In the genomic region with DNA sequence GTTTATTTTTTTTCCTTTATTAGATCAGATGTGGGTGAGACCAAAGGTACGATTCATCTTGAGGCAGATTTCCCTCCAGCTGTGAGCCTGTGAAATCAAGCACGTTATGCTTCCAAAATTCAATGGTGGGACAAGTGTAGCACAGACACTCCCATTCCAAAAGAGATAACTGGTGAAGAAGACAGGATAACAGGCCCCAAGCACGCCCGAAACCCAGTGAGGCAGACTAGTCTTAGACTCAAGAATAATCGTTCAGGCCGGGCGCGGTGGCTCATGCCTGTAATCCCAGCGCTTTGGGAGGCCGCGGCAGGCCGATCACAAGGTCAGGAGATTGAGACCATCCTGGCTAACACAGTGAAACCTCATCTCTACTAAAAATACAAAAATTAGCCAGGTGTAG, we compare ENCODE assay signal across 32 cellular contexts. TPM values are rescaled to one million over a fixed set of nuclear protein-coding genes. Genes with fewer than 3 reads are reported as not detected.
A peak's percentile ranks its signal among the peaks of the same experiment; 100 is the strongest.
DNase-seq lines count a peak whose midpoint lies in the region; ATAC-seq and TF ChIP-seq lines count a peak whose summit lies in the region.
"Had no signal": no experiment of that assay in that cellular context is flagged by ENCODE, and none has a peak within 500 bp of the region (broad histone marks: within the 10 kb centered on the region; RNA-seq: fewer than 3 reads in every experiment).

No MANE protein-coding gene starts in this region.

- no peak overlapping the region for H3K9ac ChIP-seq in colonic mucosa (ENCODE audit: low read depth in 2 of 2, low read length in 2 of 2)

- no peak overlapping the region for H3K4me3 ChIP-seq in breast epithelium
- no peak overlapping the region for H3K4me3 ChIP-seq in colonic mucosa
- H3K4me3 ChIP-seq: GM12878, left lung, mucosa of descending colon, SJSA1, skin epidermis, thoracic aorta had no signal

- H3K27ac ChIP-seq in breast epithelium = no peak overlapping the region
- no peak overlapping the region for H3K27ac ChIP-seq in colonic mucosa
- H3K27ac ChIP-seq: brain microvascular endothelial cell, epithelial cell of prostate, left lung, SJSA1, skin epidermis, thoracic aorta, WERI-Rb-1 had no signal

- no peaks in the 10 kb centered on the region for H3K4me1 Mint-ChIP-seq in MCF 10A (ENCODE audit: insufficient read depth, unreplicated experiment)
- H3K4me1 Mint-ChIP-seq: activated naive CD4-positive, alpha-beta T cell treated with anti-CD3 and anti-CD28 coated beads, Interleukin-2, amount 50 U/mL, for 24 hours; activated T-helper 17 cell treated with anti-CD3 and anti-CD28 coated beads, Interleukin-2, amount 50 U/mL, for 72 hours; natural killer cell had no signal

- no peaks in the 10 kb centered on the region for H3K36me3 Mint-ChIP-seq in MCF 10A (ENCODE audit: insufficient read depth, unreplicated experiment)
- H3K36me3 Mint-ChIP-seq: activated naive CD4-positive, alpha-beta T cell treated with anti-CD3 and anti-CD28 coated beads, Interleukin-2, amount 50 U/mL, for 24 hours; natural killer cell had no signal

- intact Hi-C loops in breast epithelium (cut with DNase I; ENCODE audit: low total_unique reads) = no loop called here
- intact Hi-C loops in MCF 10A (cut with micrococcal nuclease) = no loop called here
- intact Hi-C loops in colonic mucosa (cut with DNase I) = no loop called here

- H3K9me3 ChIP-seq in breast epithelium = no peaks in the 10 kb centered on the region
- no peaks in the 10 kb centered on the region for H3K9me3 ChIP-seq in colonic mucosa
- H3K9me3 ChIP-seq: left lung, mucosa of descending colon, SJSA1, thoracic aorta had no signal

- H3K4me3 Mint-ChIP-seq in MCF 10A (ENCODE audit: unreplicated experiment) = no peak overlapping the region
- H3K4me3 Mint-ChIP-seq: activated naive CD4-positive, alpha-beta T cell treated with anti-CD3 and anti-CD28 coated beads, Interleukin-2, amount 50 U/mL, for 24 hours; activated T-helper 17 cell treated with anti-CD3 and anti-CD28 coated beads, Interleukin-2, amount 50 U/mL, for 72 hours; natural killer cell had no signal

- POLR2A ChIA-PET in MCF 10A (lab: Yijun Ruan, JAX) = no interaction called here

- peaks cover 9% of the 10 kb centered on the region for H3K27me3 Mint-ChIP-seq in MCF 10A (ENCODE audit: insufficient read depth, unreplicated experiment)
- H3K27me3 Mint-ChIP-seq: activated naive CD4-positive, alpha-beta T cell treated with anti-CD3 and anti-CD28 coated beads, Interleukin-2, amount 50 U/mL, for 24 hours had no signal

- TF ChIP-seq POLR2A in breast epithelium (IDR thresholded peaks at IDR 0.05) = no peak

- H3K4me1 ChIP-seq in breast epithelium (no peaks in the 10 kb centered on the region), colonic mucosa (no peaks in the 10 kb centered on the region)

- H3K36me3 ChIP-seq in breast epithelium (no peaks in the 10 kb centered on the region), colonic mucosa (no peaks in the 10 kb centered on the region)
- H3K36me3 ChIP-seq: brain microvascular endothelial cell, left lung, SJSA1, thoracic aorta, WERI-Rb-1 had no signal

- CTCF ChIA-PET in MCF 10A (lab: Yijun Ruan, JAX) = interaction anchor here (0.5 to 0.9 kb wide), 2 partner anchors 13 to 719 kb away, joined by 3 to 4 read pairs; no protein-coding TSS in a partner anchor

- BruUV-seq in MCF 10A (replicated peaks; lab: Mats Ljungman, UMichigan) = no TSS peak

- no peak for ATAC-seq in GM21825 (IDR thresholded peaks at IDR 0.05; ENCODE audit: unreplicated experiment)
- no peak for ATAC-seq in GM19023 (IDR thresholded peaks at IDR 0.05; ENCODE audit: unreplicated experiment)
- ATAC-seq: activated T-helper 17 cell treated with anti-CD3 and anti-CD28 coated beads, Interleukin-2, amount 50 U/mL, for 72 hours; GM12878; left lung; mucosa of descending colon; stimulated activated naive CD8-positive, alpha-beta T cell treated with anti-CD3 and anti-CD28 coated beads, Interleukin-15, Interleukin-2, amounts not matched to agents 100 U/mL and 50 U/mL, for 24 hours had no signal

- TF ChIP-seq CTCF in breast epithelium (IDR thresholded peaks at IDR 0.05) (no peak), MCF 10A (IDR thresholded peaks at IDR 0.05; ENCODE audit: unreplicated experiment) (no peak), colonic mucosa (IDR thresholded peaks at IDR 0.05) (no peak)

- no peaks in the 10 kb centered on the region for H3K9me3 Mint-ChIP-seq in MCF 10A (ENCODE audit: unreplicated experiment)
- H3K9me3 Mint-ChIP-seq: activated naive CD4-positive, alpha-beta T cell treated with anti-CD3 and anti-CD28 coated beads, Interleukin-2, amount 50 U/mL, for 24 hours; activated T-helper 17 cell treated with anti-CD3 and anti-CD28 coated beads, Interleukin-2, amount 50 U/mL, for 72 hours; natural killer cell had no signal

- peak; percentile 11 to 43 for DNase-seq in breast epithelium (ENCODE audit: low spot score in 2 of 2)
- DNase-seq in MCF 10A (ENCODE audit: unreplicated experiment) = no peak
- DNase-seq in colonic mucosa = peak; percentile 1
- DNase-seq in mesenteric fat pad (ENCODE audit: low spot score) = peak; percentile 72
- DNase-seq in ureter (ENCODE audit: low spot score) = peak; percentile 31
- DNase-seq in NCI-H128 (lab: John Stamatoyannopoulos, UW; ENCODE audit: unreplicated experiment) = no peak
- DNase-seq: ACHN; activated CD4-positive, alpha-beta T cell treated with anti-CD3 and anti-CD28 coated beads, Interleukin-2, amount 50 U/mL, for 1 hour; activated CD8-positive, alpha-beta memory T cell treated with anti-CD3 and anti-CD28 coated beads, Interleukin-2, amount 50 U/mL, for 48 hours; amniotic stem cell; brain microvascular endothelial cell; DMS153; effector CD8-positive, alpha-beta T cell; left lung; mucosa of descending colon; natural killer cell; NCI-H1092; NCI-H1694 treated with DMSO at 0.1 percent for 48 hours; NCI-H446 treated with DMSO at 0.1 percent for 48 hours; NCI-H82; RPMI8226; stimulated activated naive CD8-positive, alpha-beta T cell treated with anti-CD3 and anti-CD28 coated beads, Interleukin-15, Interleukin-2, amounts not matched to agents 100 U/mL and 50 U/mL, for 24 hours; WERI-Rb-1 had no signal

- no peak overlapping the region for H3K27ac Mint-ChIP-seq in MCF 10A (ENCODE audit: low read depth, unreplicated experiment)
- H3K27ac Mint-ChIP-seq: activated naive CD4-positive, alpha-beta T cell treated with anti-CD3 and anti-CD28 coated beads, Interleukin-2, amount 50 U/mL, for 24 hours; activated T-helper 17 cell treated with anti-CD3 and anti-CD28 coated beads, Interleukin-2, amount 50 U/mL, for 72 hours; natural killer cell had no signal

- H3K27me3 ChIP-seq in breast epithelium (no peaks in the 10 kb centered on the region), colonic mucosa (no peaks in the 10 kb centered on the region)
- H3K27me3 ChIP-seq: brain microvascular endothelial cell, SJSA1 had no signal

RNA-seq across cellular contexts. Expression of a gene that starts 36.8 kb away (rescaled TPM):
- total RNA-seq in breast epithelium = 10 to 100 TPM; 12.1 to 17.0 (median 15.4) TPM
- not detected in 2 replicates for total RNA-seq in MCF 10A (2022)
- 10 to 100 TPM; 10.9 to 21.7 TPM for total RNA-seq in colonic mucosa
- 84.7 TPM for total RNA-seq in mesenteric fat pad
- total RNA-seq in ureter = 64.7 TPM

Comparison
In these comparisons a context has a peak if more than half of its experiments do, and no peak if none do; other contexts are left out.
1. DNase-seq: peak in breast epithelium (2 of 2), colonic mucosa (single experiment), mesenteric fat pad (single experiment) and ureter (single experiment); none in MCF 10A (single experiment) and NCI-H128 (single experiment).
2. RNA of a gene that starts 36.8 kb away (total RNA-seq): 84.7 TPM in mesenteric fat pad (single experiment), 64.7 TPM in ureter (single experiment), 10.9 to 21.7 TPM in colonic mucosa and 12.1 to 17.0 TPM in breast epithelium; not detected in MCF 10A; every median in the first group is over 10 times any median in the second.